Comparison of ENCODE assay signal across 1 cellular context in the genomic region with DNA sequence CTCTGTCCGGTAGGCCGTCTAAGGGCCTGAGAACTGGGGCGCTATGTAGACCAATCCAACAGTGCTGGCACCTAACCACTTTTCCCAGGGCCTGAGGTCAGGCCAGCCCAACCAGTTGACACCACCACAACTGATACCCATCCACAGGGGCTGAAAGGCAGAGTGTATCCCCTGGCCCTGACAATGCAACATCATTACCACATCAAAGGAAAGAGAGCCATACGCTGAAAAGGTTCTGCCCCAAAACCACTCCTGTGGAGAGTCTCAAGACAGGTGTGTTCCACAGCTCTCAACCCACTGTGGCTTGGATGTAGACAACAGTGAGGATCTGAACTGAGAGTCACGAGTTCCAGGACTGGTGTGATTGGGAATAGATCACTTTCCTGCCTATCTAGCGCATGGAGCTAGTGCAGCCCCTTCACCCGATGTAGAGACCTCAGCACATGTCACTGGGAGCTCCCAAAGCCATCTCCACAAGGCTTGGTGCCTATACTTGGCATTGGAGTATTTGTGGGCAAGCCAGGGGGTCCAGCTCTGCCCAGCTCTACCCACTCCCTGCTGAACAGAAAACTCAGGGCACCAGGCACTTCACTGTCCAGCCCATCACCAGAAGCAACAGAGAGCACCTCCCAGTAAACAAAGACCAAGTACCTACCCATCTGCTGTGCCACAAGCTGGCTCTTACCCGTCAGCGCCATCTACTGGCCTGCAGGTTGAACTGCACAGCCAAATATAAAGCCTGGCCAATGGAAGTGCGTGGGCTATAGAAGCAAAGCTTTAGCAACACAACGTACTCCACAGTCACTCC.
TF ChIP-seq lines count a peak whose summit lies in the region.

No MANE protein-coding gene starts in this region.

TF ChIP-seq in K562, 482 proteins besides CTCF, POLR2A, EP300 and RAD21 (continued from another document):
- TF ChIP-seq CTCFL (IDR thresholded peaks at IDR 0.05; ENCODE audit: borderline replicate concordance, insufficient read depth, low read depth, low read length, poor library complexity, severe bottlenecking), result peak; percentile 49
- 0 out of 2 replicates have a peak, but pooled peaks have one; percentile 34 for TF ChIP-seq MYC (IDR thresholded peaks at IDR 0.05; ENCODE audit: low read depth, low read length)
- TF ChIP-seq MYC (CRISPR knock-in tag; IDR thresholded peaks at IDR 0.05; ENCODE audit: borderline replicate concordance, low read depth), result no peak
- peak; percentile 37; the same call in 1 of the 2 replicates for TF ChIP-seq SMARCA4 (IDR thresholded peaks at IDR 0.05)
- TF ChIP-seq ARID2 (IDR thresholded peaks at IDR 0.05), result peak; percentile 75
- 0 out of 2 replicates have a peak, but pooled peaks have one; percentile 25 for TF ChIP-seq SOX6 (IDR thresholded peaks at IDR 0.05)
- TF ChIP-seq JUN (IDR thresholded peaks at IDR 0.05; ENCODE audit: borderline replicate concordance, low read depth, low read length), result 0 out of 2 replicates have a peak, but pooled peaks have one; percentile 28
- TF ChIP-seq JUN (CRISPR knock-in tag; IDR thresholded peaks at IDR 0.05; ENCODE audit: borderline replicate concordance), result no peak
- TF ChIP-seq ARID3A (IDR thresholded peaks at IDR 0.05; ENCODE audit: borderline replicate concordance, low read depth, low read length), result peak; percentile 38; the same call in 1 of the 2 replicates
- no peak for TF ChIP-seq NFIC (IDR thresholded peaks at IDR 0.05)
- peak; percentile 73 for TF ChIP-seq EGR1 (conservative IDR thresholded peaks at IDR 0.05)
- peak in 1 of 2 experiments; percentile 63; a peak in 1 of 4 replicates for TF ChIP-seq RCOR1 (IDR thresholded peaks at IDR 0.05; ENCODE audit: borderline replicate concordance in 1 of 2, low read depth in 2 of 2, low read length in 2 of 2)
- peak; percentile 26; the same call in 1 of the 2 replicates for TF ChIP-seq L3MBTL2 (IDR thresholded peaks at IDR 0.05)
- TF ChIP-seq CTBP1 (IDR thresholded peaks at IDR 0.05; ENCODE audit: borderline replicate concordance), result peak; percentile 72; the same call in 1 of the 2 replicates
- TF ChIP-seq SRSF3 (IDR thresholded peaks at IDR 0.05; ENCODE audit: insufficient read depth, low read length), result no peak
- TF ChIP-seq FOXJ2 (tag; IDR thresholded peaks at IDR 0.05), result peak; percentile 85
- TF ChIP-seq GABPA (tag; conservative IDR thresholded peaks at IDR 0.05; ENCODE audit: low read depth), result no peak
- peak; percentile 45; the same call in 1 of the 2 replicates for TF ChIP-seq STAG1 (CRISPR knock-in tag; IDR thresholded peaks at IDR 0.05; ENCODE audit: borderline replicate concordance)
- TF ChIP-seq JUND (IDR thresholded peaks at IDR 0.05; ENCODE audit: borderline replicate concordance, low read depth, low read length), result 0 out of 2 replicates have a peak, but pooled peaks have one; percentile 29
- TF ChIP-seq JUND (tag; IDR thresholded peaks at IDR 0.05; ENCODE audit: borderline replicate concordance, low read depth, low read length), result 0 out of 3 replicates have a peak, but pooled peaks have one; percentile 8
- TF ChIP-seq DEAF1 (CRISPR knock-in tag; IDR thresholded peaks at IDR 0.05), result peak; percentile 86
- TF ChIP-seq CC2D1A (IDR thresholded peaks at IDR 0.05), result peak; percentile 61; the same call in 1 of the 2 replicates
- TF ChIP-seq SMC3 (conservative IDR thresholded peaks at IDR 0.05; ENCODE audit: insufficient read depth, low read depth, low read length), result peak; percentile 89
- TF ChIP-seq, protein P1, sequence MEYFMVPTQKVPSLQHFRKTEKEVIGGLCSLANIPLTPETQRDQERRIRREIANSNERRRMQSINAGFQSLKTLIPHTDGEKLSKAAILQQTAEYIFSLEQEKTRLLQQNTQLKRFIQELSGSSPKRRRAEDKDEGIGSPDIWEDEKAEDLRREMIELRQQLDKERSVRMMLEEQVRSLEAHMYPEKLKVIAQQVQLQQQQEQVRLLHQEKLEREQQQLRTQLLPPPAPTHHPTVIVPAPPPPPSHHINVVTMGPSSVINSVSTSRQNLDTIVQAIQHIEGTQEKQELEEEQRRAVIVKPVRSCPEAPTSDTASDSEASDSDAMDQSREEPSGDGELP (CRISPR knock-in tag; IDR thresholded peaks at IDR 0.05; ENCODE audit: borderline replicate concordance), result peak; percentile 43; the same call in 1 of the 2 replicates
- TF ChIP-seq PREB (CRISPR knock-in tag; IDR thresholded peaks at IDR 0.05), result no peak
